In the genomic region with DNA sequence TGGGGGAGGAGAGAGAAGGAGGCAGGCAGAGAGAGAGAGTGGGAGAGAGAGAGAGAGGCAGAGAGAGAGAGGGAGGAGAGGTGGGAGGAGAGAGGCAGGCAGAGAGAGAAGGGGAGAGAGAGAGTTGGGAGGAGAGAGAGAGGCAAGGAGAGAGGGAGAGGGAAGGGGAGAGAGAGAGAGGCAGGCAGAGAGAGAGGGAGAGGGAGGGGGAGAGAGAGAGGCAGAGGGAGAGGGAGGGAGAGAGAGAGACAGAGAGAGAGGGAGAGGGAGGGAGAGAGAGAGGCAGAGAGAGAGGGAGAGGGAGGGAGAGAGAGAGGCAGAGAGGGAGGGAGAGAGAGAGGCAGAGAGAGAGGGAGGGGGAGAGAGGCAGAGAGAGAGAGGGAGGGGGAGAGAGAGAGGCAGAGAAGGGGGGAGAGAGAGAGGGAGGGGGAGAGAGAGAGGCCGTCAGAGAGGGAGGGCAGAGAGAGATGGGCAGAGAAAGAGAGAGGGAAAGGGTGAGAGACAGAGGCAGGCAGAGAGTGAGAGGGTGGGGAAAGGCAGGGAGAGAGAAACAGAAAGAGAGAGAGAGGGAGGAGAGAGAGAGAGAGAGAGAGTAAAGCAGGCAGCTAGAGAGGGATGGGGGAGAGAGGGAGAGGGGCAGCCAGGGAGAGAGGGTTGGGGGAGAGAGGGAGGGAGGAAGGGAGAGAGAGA, we compare ENCODE assay signal across 12 cellular contexts.
"Had no signal": no experiment of that assay in that cellular context is flagged by ENCODE, and none has a peak within 500 bp of the region (broad histone marks: within the 10 kb centered on the region; RNA-seq: fewer than 3 reads in every experiment).

No MANE protein-coding gene starts in this region.

- ATAC-seq: activated CD4-positive, CD25-positive, alpha-beta regulatory T cell treated with anti-CD3 and anti-CD28 coated beads, Interleukin-2, amount 50 U/mL, for 24 hours; activated naive CD4-positive, alpha-beta T cell treated with anti-CD3 and anti-CD28 coated beads, Interleukin-2, amount 50 U/mL, for 72 hours; heart right ventricle had no signal

- H3K9me3 Mint-ChIP-seq: activated naive CD4-positive, alpha-beta T cell treated with anti-CD3 and anti-CD28 coated beads, Interleukin-2, amount 50 U/mL, for 72 hours; T-helper 2 cell treated with Interferon-gamma antibody and Interleukin-4, amounts not matched to agents 5 μg/mL and 100 μg/mL, for 36 hours had no signal

- H3K27ac ChIP-seq: heart right ventricle, left ventricle myocardium inferior, tibial artery had no signal

- DNase-seq: activated CD4-positive, alpha-beta T cell treated with anti-CD3 and anti-CD28 coated beads, Interleukin-2, amount 50 U/mL, for 4 hours; activated effector memory CD4-positive, alpha-beta T cell treated with Interleukin-2 at 50 U/mL for 16 hours; activated T-cell treated with anti-CD3 and anti-CD28 coated beads, Interleukin-2, amount 50 U/mL, for 1 hour; effector CD4-positive, alpha-beta T cell; heart right ventricle; left ventricle myocardium inferior; mesenchymal stem cell; stimulated activated CD4-positive, alpha-beta T cell treated with anti-CD3 and anti-CD28 coated beads, Interleukin-4, amount 100 ng/mL, for 4 hours; tibial artery had no signal

- H3K4me3 Mint-ChIP-seq: T-helper 2 cell treated with Interferon-gamma antibody and Interleukin-4, amounts not matched to agents 5 μg/mL and 100 μg/mL, for 36 hours had no signal

- H3K4me1 ChIP-seq: left ventricle myocardium inferior had no signal

- H3K27ac Mint-ChIP-seq: activated naive CD4-positive, alpha-beta T cell treated with anti-CD3 and anti-CD28 coated beads, Interleukin-2, amount 50 U/mL, for 72 hours; T-helper 2 cell treated with Interferon-gamma antibody and Interleukin-4, amounts not matched to agents 5 μg/mL and 100 μg/mL, for 36 hours had no signal

- H3K36me3 Mint-ChIP-seq: activated naive CD4-positive, alpha-beta T cell treated with anti-CD3 and anti-CD28 coated beads, Interleukin-2, amount 50 U/mL, for 72 hours had no signal

- H3K9me3 ChIP-seq: heart right ventricle, left ventricle myocardium inferior, tibial artery had no signal
